In genomic region chr14:105107351-105107750, GRCh38 we compare ENCODE assay signal across 19 cellular contexts.
"Had no signal": no experiment of that assay in that cellular context is flagged by ENCODE, and none has a peak within 500 bp of the region (broad histone marks: within the 10 kb centered on the region; RNA-seq: fewer than 3 reads in every experiment).

No MANE protein-coding gene starts in this region.

- H3K36me3 Mint-ChIP-seq: natural killer cell had no signal

- DNase-seq: dermis blood vessel endothelial cell; effector memory CD8-positive, alpha-beta T cell; foreskin fibroblast; gastrocnemius medialis; left ventricle myocardium superior; lower lobe of right lung; natural killer cell; occipital lobe; pancreas; stimulated activated CD4-positive, alpha-beta T cell treated with anti-CD3 and anti-CD28 coated beads, Interleukin-12 subunit alpha, Interleukin-12 subunit beta, amount 100 ng/mL, for 4 hours; stimulated activated CD4-positive, alpha-beta T cell treated with anti-CD3 and anti-CD28 coated beads, Interleukin-1b, Interleukin-23, amount 100 ng/mL, for 48 hours; stimulated activated CD4-positive, alpha-beta T cell treated with anti-CD3 and anti-CD28 coated beads, Interleukin-4, amount 100 ng/mL, for 1 hour; stimulated activated CD8-positive, alpha-beta memory T cell treated with anti-CD3 and anti-CD28 coated beads, Interleukin-4, amount 100 ng/mL, for 48 hours; stimulated activated naive CD4-positive, alpha-beta T cell; stimulated activated naive CD8-positive, alpha-beta T cell treated with anti-CD3 and anti-CD28 coated beads, Interleukin-15, amount 100 ng/mL, for 72 hours; thyroid gland had no signal

- H3K4me1 ChIP-seq: gastrocnemius medialis, lower lobe of right lung, pancreas, right lobe of liver, thyroid gland had no signal

- H3K4me3 Mint-ChIP-seq: effector memory CD8-positive, alpha-beta T cell; natural killer cell; stimulated activated naive CD8-positive, alpha-beta T cell treated with anti-CD3 and anti-CD28 coated beads, Interleukin-15, amount 100 ng/mL, for 72 hours had no signal

- H3K4me3 ChIP-seq: coronary artery, gastrocnemius medialis, lower lobe of right lung, pancreas, right lobe of liver, smooth muscle cell, thyroid gland had no signal

- H3K36me3 ChIP-seq: gastrocnemius medialis, lower lobe of right lung, pancreas, right lobe of liver, thyroid gland had no signal

- H3K27ac Mint-ChIP-seq: effector memory CD8-positive, alpha-beta T cell; natural killer cell; stimulated activated naive CD8-positive, alpha-beta T cell treated with anti-CD3 and anti-CD28 coated beads, Interleukin-15, amount 100 ng/mL, for 72 hours had no signal

- H3K9me3 ChIP-seq: lower lobe of right lung, pancreas, right lobe of liver, thyroid gland had no signal

- H3K9me3 Mint-ChIP-seq: effector memory CD8-positive, alpha-beta T cell; stimulated activated naive CD8-positive, alpha-beta T cell treated with anti-CD3 and anti-CD28 coated beads, Interleukin-15, amount 100 ng/mL, for 72 hours had no signal

- H3K27ac ChIP-seq: coronary artery, gastrocnemius medialis, lower lobe of right lung, pancreas, right lobe of liver, thyroid gland had no signal

- ATAC-seq: effector memory CD8-positive, alpha-beta T cell; gastrocnemius medialis; left ventricle myocardium superior; lower lobe of right lung; natural killer cell; pancreas; right lobe of liver; stimulated activated naive CD8-positive, alpha-beta T cell treated with anti-CD3 and anti-CD28 coated beads, Interleukin-15, amount 100 ng/mL, for 72 hours had no signal

- H3K27me3 ChIP-seq: right lobe of liver, thyroid gland had no signal

- H3K4me1 Mint-ChIP-seq: natural killer cell; stimulated activated naive CD8-positive, alpha-beta T cell treated with anti-CD3 and anti-CD28 coated beads, Interleukin-15, amount 100 ng/mL, for 72 hours had no signal
